Comparison of ENCODE assay signal across 12 cellular contexts in the genomic region with DNA sequence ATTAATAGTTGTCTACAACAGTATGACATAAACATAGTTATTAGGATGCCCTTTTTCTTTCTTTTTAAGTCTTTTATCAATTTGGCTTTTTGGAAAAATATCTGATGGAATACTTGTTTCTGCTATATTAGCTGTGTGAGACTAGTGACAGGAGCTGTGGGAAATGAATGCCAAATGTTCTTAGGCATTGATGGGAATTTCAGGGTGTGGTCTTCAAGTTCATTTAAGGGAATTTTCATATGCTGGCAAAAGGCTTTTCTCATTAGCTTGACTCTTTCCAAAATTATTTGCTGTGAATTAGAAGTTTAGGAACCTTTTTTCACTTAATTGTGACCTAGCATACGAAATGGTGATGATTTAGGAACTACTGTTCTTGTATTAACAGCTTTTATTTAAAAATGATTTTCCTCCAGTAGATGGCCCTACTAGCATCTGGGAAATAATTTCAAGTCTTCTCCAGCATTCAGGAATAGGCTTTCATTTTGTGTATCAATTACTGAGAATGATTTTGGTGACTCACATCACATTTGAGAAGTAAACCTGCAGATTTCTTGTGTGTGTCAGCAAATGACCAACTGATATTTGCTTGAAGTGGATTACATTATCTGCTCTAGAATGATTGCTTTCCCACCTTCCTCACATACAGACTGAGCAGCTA.
A peak's percentile ranks its signal among the peaks of the same experiment; 100 is the strongest.
DNase-seq lines count a peak whose midpoint lies in the region; FAIRE-seq and TF ChIP-seq lines count a peak whose summit lies in the region.
"Had no signal": no experiment of that assay in that cellular context is flagged by ENCODE, and none has a peak within 500 bp of the region (broad histone marks: within the 10 kb centered on the region; RNA-seq: fewer than 3 reads in every experiment).

No MANE protein-coding gene starts in this region.

- no peaks in the 10 kb centered on the region for H3K27me3 ChIP-seq in adipocyte (replicated peaks; ENCODE audit: control insufficient read depth, insufficient read depth, low read length)
- H3K27me3 ChIP-seq: gastrocnemius medialis had no signal

- no peak for FAIRE-seq in H54 (lab: Jason Lieb, UNC)

- no peak overlapping the region for H3K9ac ChIP-seq in adipocyte (ENCODE audit: low read length)

- peaks cover 56% of the 10 kb centered on the region for H3K36me3 ChIP-seq in adipocyte (ENCODE audit: control insufficient read depth, insufficient read depth, low read length, severe bottlenecking)

- H3K4me1 ChIP-seq in adipocyte (ENCODE audit: control insufficient read depth, insufficient read depth, low read length): peaks cover 5% of the 10 kb centered on the region
- H3K4me1 ChIP-seq: gastrocnemius medialis had no signal

- no peak overlapping the region for H3K4me3 ChIP-seq in adipocyte (ENCODE audit: low read length)
- H3K4me3 ChIP-seq: gastrocnemius medialis, skin epidermis had no signal

- H3K9me3 ChIP-seq in adipocyte (ENCODE audit: control insufficient read depth, low read length): no peaks in the 10 kb centered on the region
- H3K9me3 ChIP-seq: gastrocnemius medialis had no signal

- TF ChIP-seq POLR2A in H54 (IDR thresholded peaks at IDR 0.05; ENCODE audit: low read depth, low read length): no peak

- peak; percentile 31 for DNase-seq in AG08395 (ENCODE audit: low spot score)
- DNase-seq in GM03348 (ENCODE audit: low spot score): peak; percentile 52
- DNase-seq in adipocyte (ENCODE audit: low read depth): peak; percentile 58
- DNase-seq in iris pigment epithelial cell (ENCODE audit: low read depth): peak; percentile 50
- DNase-seq in NAMALWA (ENCODE audit: low spot score): no peak
- no peak for DNase-seq in H54 (ENCODE audit: insufficient read length, low spot score)
- DNase-seq in midbrain (lab: John Stamatoyannopoulos, UW): no peak
- DNase-seq in activated CD4-positive, CD25-positive, alpha-beta regulatory T cell (lab: John Stamatoyannopoulos, UW): no peak
- DNase-seq: Calu3, gastrocnemius medialis, NCI-H69 had no signal

Comparison
In these comparisons a context has a peak if more than half of its experiments do, and no peak if none do; other contexts are left out.
1. DNase-seq: peak in AG08395 (single experiment), GM03348 (single experiment), adipocyte (single experiment) and iris pigment epithelial cell (single experiment); none in NAMALWA (single experiment), H54 (single experiment), midbrain (single experiment) and activated CD4-positive, CD25-positive, alpha-beta regulatory T cell (0 of 4).